Comparison of ENCODE assay signal across 19 cellular contexts in the genomic region with DNA sequence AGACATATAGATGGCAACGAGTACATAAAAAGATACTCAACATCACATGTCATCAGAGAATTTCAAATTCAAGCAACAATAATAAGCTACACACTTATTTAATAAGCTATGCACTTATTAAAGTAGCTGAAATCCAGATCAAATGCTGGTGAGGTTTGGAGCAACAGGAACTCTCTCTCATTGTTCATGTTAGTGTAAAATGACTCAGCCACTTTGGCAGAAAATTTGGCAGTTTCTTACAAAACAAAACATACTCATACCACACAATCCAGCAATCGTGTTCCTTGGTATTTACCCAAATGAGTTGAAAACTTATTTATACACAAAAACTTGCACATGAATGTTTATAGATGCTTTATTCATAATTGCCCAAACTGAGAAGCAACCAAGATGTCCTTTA.
A peak's percentile ranks its signal among the peaks of the same experiment; 100 is the strongest.
DNase-seq lines count a peak whose midpoint lies in the region; ATAC-seq, FAIRE-seq and TF ChIP-seq lines count a peak whose summit lies in the region.
"Had no signal": no experiment of that assay in that cellular context is flagged by ENCODE, and none has a peak within 500 bp of the region (broad histone marks: within the 10 kb centered on the region; RNA-seq: fewer than 3 reads in every experiment).

No MANE protein-coding gene starts in this region.

- DNase-seq in EL (peak; percentile 31), NCI-H226 (peak; percentile 11), GM12878 (ENCODE audit: low read depth, low spot score) (no peak), fibroblast of mammary gland (ENCODE audit: low read depth) (peak; percentile 64), NCI-H1436 (lab: John Stamatoyannopoulos, UW) (no peak), NCI-H524 (lab: John Stamatoyannopoulos, UW) (no peak)
- DNase-seq in naive thymus-derived CD8-positive, alpha-beta T cell = no peak
- DNase-seq: Caco-2, KBM-7, MG63, NCI-H1105 treated with DMSO at 0.1 percent for 48 hours, NCI-H1930, NCI-H2171 treated with DMSO at 0.1 percent for 48 hours, NCI-H510A had no signal

- H3K4me3 Mint-ChIP-seq in naive thymus-derived CD8-positive, alpha-beta T cell = no peak overlapping the region
- H3K4me3 Mint-ChIP-seq: GM23338 had no signal

- H3K27ac ChIP-seq in GM12878 (ENCODE audit: control insufficient read depth, insufficient read depth) = no peak overlapping the region
- H3K27ac ChIP-seq: A549, HL-60 had no signal

- H3K27ac Mint-ChIP-seq in naive thymus-derived CD8-positive, alpha-beta T cell = no peak overlapping the region
- H3K27ac Mint-ChIP-seq: GM23338 had no signal

- in situ Hi-C loops in GM12878 (cut with MboI) = no loop called here

- H3K27me3 Mint-ChIP-seq in naive thymus-derived CD8-positive, alpha-beta T cell = peaks cover 3 to 40% (median 11%) of the 10 kb centered on the region in 5 donors

- H3K4me3 ChIP-seq in GM12878 (no peak overlapping the region), fibroblast of mammary gland (ENCODE audit: control insufficient read depth, low read depth, low read length) (no peak overlapping the region)
- H3K4me3 ChIP-seq: A549, GM23338, MG63 had no signal

- intact Hi-C loops in GM12878 (cut with micrococcal nuclease; ENCODE audit: unreplicated experiment) = no loop called here

- no peaks in the 10 kb centered on the region for H3K79me2 ChIP-seq in GM12878 (ENCODE audit: control insufficient read depth, insufficient read depth, low read length)

- CTCF ChIA-PET in GM12878 (lab: Yijun Ruan, JAX) = interaction anchor here (0.6 kb wide), 1 partner anchor 617 kb away, joined by 3 read pairs; no protein-coding TSS in a partner anchor

- H3K4me2 ChIP-seq in GM12878 (ENCODE audit: control insufficient read depth, insufficient read depth) = no peak overlapping the region
- H3K4me2 ChIP-seq: A549, GM23338 had no signal

- H3K4me1 ChIP-seq in GM12878 (ENCODE audit: control insufficient read depth, insufficient read depth, low read length) = no peaks in the 10 kb centered on the region
- H3K4me1 ChIP-seq: A549, Caco-2 had no signal

- RAD21 ChIA-PET in GM12878 (lab: Charles Lee; ENCODE audit: unreplicated experiment) = no interaction called here

- H3K9me3 Mint-ChIP-seq in naive thymus-derived CD8-positive, alpha-beta T cell = peaks cover 0 to 2% (median 0%) of the 10 kb centered on the region in 9 donors

- no peak for TF ChIP-seq POLR2A in GM12878 (IDR thresholded peaks at IDR 0.05; ENCODE audit: low read depth, low read length)

- no peaks in the 10 kb centered on the region for H3K36me3 ChIP-seq in GM12878 (ENCODE audit: control insufficient read depth in 2 of 2, insufficient read depth in 2 of 2, low read length in 1 of 2)
- H3K36me3 ChIP-seq: MG63 had no signal

- no peak overlapping the region for H3K9ac ChIP-seq in GM12878 (ENCODE audit: control insufficient read depth, insufficient read depth, low read length)

- H3K27me3 ChIP-seq in GM12878 (replicated peaks in 1 of 2; ENCODE audit: control insufficient read depth in 2 of 2, insufficient read depth in 2 of 2, low read length in 1 of 2) = no peaks in the 10 kb centered on the region
- H3K27me3 ChIP-seq: MG63 had no signal

- WGBS in GM12878 (ENCODE audit: insufficient coverage, insufficient replicate concordance, low lambda C conversion rate, missing lambda C conversion rate) = 32% methylated on average over 2 of the region's 2 CpGs

- no peak for TF ChIP-seq EP300 in GM12878 (IDR thresholded peaks at IDR 0.05; ENCODE audit: borderline replicate concordance in 1 of 2, control insufficient read depth in 1 of 2, low read depth in 2 of 2, low read length in 2 of 2)

- H3K4me1 Mint-ChIP-seq in naive thymus-derived CD8-positive, alpha-beta T cell = no peaks in the 10 kb centered on the region

- POLR2A ChIA-PET in GM12878 (lab: Charles Lee) = no interaction called here
- POLR2A ChIA-PET in naive thymus-derived CD8-positive, alpha-beta T cell (lab: Charles Lee) = no interaction called here

- ATAC-seq in GM12878 (no peak), GM18907 (IDR thresholded peaks at IDR 0.05; ENCODE audit: unreplicated experiment) (no peak)
- ATAC-seq in naive thymus-derived CD8-positive, alpha-beta T cell = no peak
- ATAC-seq: A549, GM23338 had no signal

- no peak overlapping the region for H2AFZ ChIP-seq in GM12878 (ENCODE audit: control insufficient read depth, low read depth, low read length)
- H2AFZ ChIP-seq: GM23338 had no signal

- no peaks in the 10 kb centered on the region for H3K9me3 ChIP-seq in GM12878 (replicated peaks; ENCODE audit: control insufficient read depth, insufficient read depth, low read length)
- H3K9me3 ChIP-seq: Caco-2 had no signal

- SMC1A ChIA-PET in GM12878 (lab: Charles Lee; ENCODE audit: uncharacterized antibody, unreplicated experiment) = no interaction called here

- no peak for TF ChIP-seq RAD21 in GM12878 (IDR thresholded peaks at IDR 0.05; ENCODE audit: insufficient read depth, low read depth, low read length)

- FAIRE-seq in GM12878 (lab: Jason Lieb, UNC) = peak; percentile 57
- FAIRE-seq: A549, GM12891 had no signal

- no peaks in the 10 kb centered on the region for H4K20me1 ChIP-seq in GM12878 (ENCODE audit: control insufficient read depth, insufficient read depth)

- no TSS peak for BruUV-seq in GM12878 (replicated peaks; lab: Mats Ljungman, UMichigan)

- TF ChIP-seq CTCF in GM12878 (IDR thresholded peaks at IDR 0.05 in 2 of 3, conservative IDR thresholded peaks at IDR 0.05 in 1 of 3; ENCODE audit: control insufficient read depth in 2 of 3, extremely low read depth in 1 of 3, insufficient read depth in 1 of 3, low read depth in 3 of 3, low read length in 3 of 3) (no peak), fibroblast of mammary gland (conservative IDR thresholded peaks at IDR 0.05; ENCODE audit: control insufficient read depth, insufficient read depth, low read depth, low read length) (no peak)

- no peaks in the 10 kb centered on the region for H3K36me3 Mint-ChIP-seq in naive thymus-derived CD8-positive, alpha-beta T cell

TF ChIP-seq in GM12878, 131 proteins besides CTCF, POLR2A, EP300 and RAD21 (continues in another document):
- TF ChIP-seq GATAD2B (conservative IDR thresholded peaks at IDR 0.05; ENCODE audit: low read depth) (no peak), RB1 (IDR thresholded peaks at IDR 0.05; ENCODE audit: borderline replicate concordance) (no peak), SREBF1 (IDR thresholded peaks at IDR 0.05; ENCODE audit: low read length) (no peak), CREB1 (IDR thresholded peaks at IDR 0.05; ENCODE audit: low read depth) (no peak), HDAC6 (IDR thresholded peaks at IDR 0.05; ENCODE audit: unreplicated experiment) (no peak), RBBP5 (conservative IDR thresholded peaks at IDR 0.05) (no peak), TCF7 (IDR thresholded peaks at IDR 0.05; ENCODE audit: borderline replicate concordance) (no peak), YBX1 (IDR thresholded peaks at IDR 0.05) (no peak)
- TF ChIP-seq, protein P1, sequence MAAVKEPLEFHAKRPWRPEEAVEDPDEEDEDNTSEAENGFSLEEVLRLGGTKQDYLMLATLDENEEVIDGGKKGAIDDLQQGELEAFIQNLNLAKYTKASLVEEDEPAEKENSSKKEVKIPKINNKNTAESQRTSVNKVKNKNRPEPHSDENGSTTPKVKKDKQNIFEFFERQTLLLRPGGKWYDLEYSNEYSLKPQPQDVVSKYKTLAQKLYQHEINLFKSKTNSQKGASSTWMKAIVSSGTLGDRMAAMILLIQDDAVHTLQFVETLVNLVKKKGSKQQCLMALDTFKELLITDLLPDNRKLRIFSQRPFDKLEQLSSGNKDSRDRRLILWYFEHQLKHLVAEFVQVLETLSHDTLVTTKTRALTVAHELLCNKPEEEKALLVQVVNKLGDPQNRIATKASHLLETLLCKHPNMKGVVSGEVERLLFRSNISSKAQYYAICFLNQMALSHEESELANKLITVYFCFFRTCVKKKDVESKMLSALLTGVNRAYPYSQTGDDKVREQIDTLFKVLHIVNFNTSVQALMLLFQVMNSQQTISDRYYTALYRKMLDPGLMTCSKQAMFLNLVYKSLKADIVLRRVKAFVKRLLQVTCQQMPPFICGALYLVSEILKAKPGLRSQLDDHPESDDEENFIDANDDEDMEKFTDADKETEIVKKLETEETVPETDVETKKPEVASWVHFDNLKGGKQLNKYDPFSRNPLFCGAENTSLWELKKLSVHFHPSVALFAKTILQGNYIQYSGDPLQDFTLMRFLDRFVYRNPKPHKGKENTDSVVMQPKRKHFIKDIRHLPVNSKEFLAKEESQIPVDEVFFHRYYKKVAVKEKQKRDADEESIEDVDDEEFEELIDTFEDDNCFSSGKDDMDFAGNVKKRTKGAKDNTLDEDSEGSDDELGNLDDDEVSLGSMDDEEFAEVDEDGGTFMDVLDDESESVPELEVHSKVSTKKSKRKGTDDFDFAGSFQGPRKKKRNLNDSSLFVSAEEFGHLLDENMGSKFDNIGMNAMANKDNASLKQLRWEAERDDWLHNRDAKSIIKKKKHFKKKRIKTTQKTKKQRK (IDR thresholded peaks at IDR 0.05; ENCODE audit: low read depth, low read length) = no peak
- TF ChIP-seq, protein P2, sequence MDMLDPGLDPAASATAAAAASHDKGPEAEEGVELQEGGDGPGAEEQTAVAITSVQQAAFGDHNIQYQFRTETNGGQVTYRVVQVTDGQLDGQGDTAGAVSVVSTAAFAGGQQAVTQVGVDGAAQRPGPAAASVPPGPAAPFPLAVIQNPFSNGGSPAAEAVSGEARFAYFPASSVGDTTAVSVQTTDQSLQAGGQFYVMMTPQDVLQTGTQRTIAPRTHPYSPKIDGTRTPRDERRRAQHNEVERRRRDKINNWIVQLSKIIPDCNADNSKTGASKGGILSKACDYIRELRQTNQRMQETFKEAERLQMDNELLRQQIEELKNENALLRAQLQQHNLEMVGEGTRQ (IDR thresholded peaks at IDR 0.05; ENCODE audit: borderline replicate concordance, low read depth, low read length) = no peak
- TF ChIP-seq, protein P3, sequence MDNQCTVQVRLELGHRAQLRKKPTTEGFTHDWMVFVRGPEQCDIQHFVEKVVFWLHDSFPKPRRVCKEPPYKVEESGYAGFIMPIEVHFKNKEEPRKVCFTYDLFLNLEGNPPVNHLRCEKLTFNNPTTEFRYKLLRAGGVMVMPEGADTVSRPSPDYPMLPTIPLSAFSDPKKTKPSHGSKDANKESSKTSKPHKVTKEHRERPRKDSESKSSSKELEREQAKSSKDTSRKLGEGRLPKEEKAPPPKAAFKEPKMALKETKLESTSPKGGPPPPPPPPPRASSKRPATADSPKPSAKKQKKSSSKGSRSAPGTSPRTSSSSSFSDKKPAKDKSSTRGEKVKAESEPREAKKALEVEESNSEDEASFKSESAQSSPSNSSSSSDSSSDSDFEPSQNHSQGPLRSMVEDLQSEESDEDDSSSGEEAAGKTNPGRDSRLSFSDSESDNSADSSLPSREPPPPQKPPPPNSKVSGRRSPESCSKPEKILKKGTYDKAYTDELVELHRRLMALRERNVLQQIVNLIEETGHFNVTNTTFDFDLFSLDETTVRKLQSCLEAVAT (IDR thresholded peaks at IDR 0.05) = no peak

Comparison
In these comparisons a context has a peak if more than half of its experiments do, and no peak if none do; other contexts are left out.
1. DNase-seq: peak in EL (single experiment), NCI-H226 (single experiment) and fibroblast of mammary gland (single experiment); none in GM12878 (single experiment), naive thymus-derived CD8-positive, alpha-beta T cell (0 of 10), NCI-H1436 (single experiment) and NCI-H524 (0 of 2).